Comparison of ENCODE assay signal across 3 cellular contexts in the genomic region with DNA sequence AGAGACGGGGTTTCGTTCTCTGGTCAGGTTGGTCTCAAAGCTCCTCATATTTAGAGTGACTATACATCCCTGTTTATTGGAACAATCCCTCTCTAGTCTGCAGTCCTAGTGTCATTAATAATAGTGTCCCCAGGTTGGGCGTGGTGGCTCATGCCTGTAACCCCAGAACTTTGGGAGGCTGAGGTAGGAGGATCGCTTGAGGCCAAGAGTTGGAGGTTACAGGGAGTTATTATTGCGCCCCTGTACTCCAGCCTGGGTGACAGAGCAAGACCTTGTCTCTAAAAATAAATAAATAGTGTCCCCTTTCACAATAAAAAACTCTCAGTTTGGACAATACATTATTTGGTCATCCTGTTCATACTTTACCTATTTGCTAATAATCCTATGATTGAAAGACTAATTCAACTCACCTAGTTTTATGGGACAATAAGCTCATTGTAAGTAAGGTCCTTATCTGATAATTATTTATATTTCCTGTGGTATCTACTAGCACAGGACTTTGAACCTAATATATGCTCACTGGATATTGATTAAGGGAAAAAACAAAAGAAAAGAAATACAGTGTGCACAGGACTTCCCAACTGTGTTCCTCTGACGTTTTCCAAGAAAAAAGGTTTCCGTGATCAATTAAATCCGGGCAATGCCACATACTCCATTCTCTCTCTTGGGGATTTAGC. TPM values are rescaled to one million over a fixed set of nuclear protein-coding genes. Genes with fewer than 3 reads are reported as not detected.
"Had no signal": no experiment of that assay in that cellular context is flagged by ENCODE, and none has a peak within 500 bp of the region (broad histone marks: within the 10 kb centered on the region; RNA-seq: fewer than 3 reads in every experiment).

No MANE protein-coding gene starts in this region.

RNA-seq across cellular contexts. Expression of a gene that starts 13.7 kb away (rescaled TPM):
- total RNA-seq: OCI-LY7, Right ventricle myocardium inferior, SK-MEL-5 had no signal
